ENCODE assay signal across 33 cellular contexts in genomic region chr12:98864363-98864762, GRCh38.
"Had no signal": no experiment of that assay in that cellular context is flagged by ENCODE, and none has a peak within 500 bp of the region (broad histone marks: within the 10 kb centered on the region; RNA-seq: fewer than 3 reads in every experiment).

No MANE protein-coding gene starts in this region.

- H3K36me3 ChIP-seq: esophagus squamous epithelium, gastroesophageal sphincter, heart right ventricle had no signal

- H3K4me1 ChIP-seq: body of pancreas, esophagus squamous epithelium, gastroesophageal sphincter, heart right ventricle had no signal

- H3K27me3 Mint-ChIP-seq: activated CD4-positive, alpha-beta T cell treated with anti-CD3 and anti-CD28 coated beads, Interleukin-2, amount 10 ng/mL, durations not matched to agents 7 days and 5 days; activated T-helper 17 cell treated with anti-CD3 and anti-CD28 coated beads, Interleukin-2, amount 50 U/mL, for 72 hours had no signal

- H3K4me1 Mint-ChIP-seq: activated CD4-positive, alpha-beta memory T cell treated with anti-CD3 and anti-CD28 coated beads, Interleukin-2, amount 10 ng/mL, durations not matched to agents 7 days and 5 days; activated CD4-positive, alpha-beta T cell treated with anti-CD3 and anti-CD28 coated beads, Interleukin-2, amount 10 ng/mL, durations not matched to agents 7 days and 5 days; activated T-helper 17 cell treated with anti-CD3 and anti-CD28 coated beads, Interleukin-2, amount 50 U/mL, for 72 hours; T-helper 17 cell had no signal

- H3K4me3 Mint-ChIP-seq: activated CD4-positive, alpha-beta memory T cell treated with anti-CD3 and anti-CD28 coated beads, Interleukin-2, amount 10 ng/mL, durations not matched to agents 7 days and 5 days; activated CD4-positive, alpha-beta T cell treated with anti-CD3 and anti-CD28 coated beads, Interleukin-2, amount 10 ng/mL, durations not matched to agents 7 days and 5 days; activated naive CD8-positive, alpha-beta T cell; activated T-cell treated with anti-CD3 and anti-CD28 coated beads, Interleukin-2, amount 50 U/mL, for 4 hours; activated T-helper 17 cell treated with anti-CD3 and anti-CD28 coated beads, Interleukin-2, amount 50 U/mL, for 72 hours; T-helper 17 cell; T-helper 2 cell treated with Interferon-gamma antibody and Interleukin-4, amounts not matched to agents 5 μg/mL and 100 μg/mL, for 36 hours had no signal

- FAIRE-seq: colon, endometrium, endothelial cell of umbilical vein had no signal

- H3K27ac Mint-ChIP-seq: activated CD4-positive, alpha-beta memory T cell treated with anti-CD3 and anti-CD28 coated beads, Interleukin-2, amount 10 ng/mL, durations not matched to agents 7 days and 5 days; activated CD4-positive, alpha-beta T cell treated with anti-CD3 and anti-CD28 coated beads, Interleukin-2, amount 10 ng/mL, durations not matched to agents 7 days and 5 days; activated naive CD8-positive, alpha-beta T cell; activated T-helper 17 cell treated with anti-CD3 and anti-CD28 coated beads, Interleukin-2, amount 50 U/mL, for 72 hours; T-helper 17 cell; T-helper 2 cell treated with Interferon-gamma antibody and Interleukin-4, amounts not matched to agents 5 μg/mL and 100 μg/mL, for 36 hours had no signal

- H3K4me3 ChIP-seq: body of pancreas, esophagus squamous epithelium, gastroesophageal sphincter, heart right ventricle had no signal

- DNase-seq: activated CD4-positive, alpha-beta memory T cell treated with anti-CD3 and anti-CD28 coated beads, Interleukin-2, amount 10 ng/mL, durations not matched to agents 7 days and 5 days; activated CD4-positive, alpha-beta T cell treated with anti-CD3 and anti-CD28 coated beads for 1 hour; activated CD4-positive, alpha-beta T cell treated with anti-CD3 and anti-CD28 coated beads for 4 hours; activated CD4-positive, alpha-beta T cell treated with anti-CD3 and anti-CD28 coated beads, Interleukin-2, amount 10 ng/mL, durations not matched to agents 7 days and 5 days; activated CD4-positive, alpha-beta T cell treated with anti-CD3 and anti-CD28 coated beads, Interleukin-2, amount 50 U/mL, for 4 hours; activated CD8-positive, alpha-beta memory T cell treated with anti-CD3 and anti-CD28 coated beads, Interleukin-2, amount 50 U/mL, for 48 hours; activated effector memory CD4-positive, alpha-beta T cell treated with Interleukin-2 at 50 U/mL for 16 hours; activated gamma-delta T cell treated with Interleukin-2 at 50 U/mL for 16 hours; activated naive CD4-positive, alpha-beta T cell treated with anti-CD3 and anti-CD28 coated beads, Interleukin-2, amount 50 U/mL, for 16 hours; activated naive CD4-positive, alpha-beta T cell treated with Interleukin-2 at 50 U/mL for 16 hours; activated T-cell treated with anti-CD3 and anti-CD28 coated beads for 4 hours; activated T-cell treated with anti-CD3 and anti-CD28 coated beads, Interleukin-2, amount 50 U/mL, for 4 hours; amniotic stem cell; aorta; body of pancreas; caudate nucleus; cortex of kidney; dermis blood vessel endothelial cell; effector CD8-positive, alpha-beta T cell; esophagus squamous epithelium; foreskin melanocyte; heart right ventricle; T-helper 1 cell; T-helper 17 cell; T1000 had no signal

- H3K9me3 Mint-ChIP-seq: activated CD4-positive, alpha-beta memory T cell treated with anti-CD3 and anti-CD28 coated beads, Interleukin-2, amount 10 ng/mL, durations not matched to agents 7 days and 5 days; activated CD4-positive, alpha-beta T cell treated with anti-CD3 and anti-CD28 coated beads, Interleukin-2, amount 10 ng/mL, durations not matched to agents 7 days and 5 days; activated T-cell treated with anti-CD3 and anti-CD28 coated beads, Interleukin-2, amount 50 U/mL, for 4 hours; T-helper 2 cell treated with Interferon-gamma antibody and Interleukin-4, amounts not matched to agents 5 μg/mL and 100 μg/mL, for 36 hours had no signal

- H3K27me3 ChIP-seq: body of pancreas, esophagus squamous epithelium, gastroesophageal sphincter had no signal

- H3K36me3 Mint-ChIP-seq: activated naive CD8-positive, alpha-beta T cell had no signal

- H3K27ac ChIP-seq: body of pancreas, epithelial cell of prostate, esophagus squamous epithelium, gastroesophageal sphincter, heart right ventricle had no signal

- H3K9me3 ChIP-seq: body of pancreas, esophagus squamous epithelium, gastroesophageal sphincter had no signal

- ATAC-seq: activated T-cell treated with anti-CD3 and anti-CD28 coated beads, Interleukin-2, amount 50 U/mL, for 4 hours; activated T-helper 17 cell treated with anti-CD3 and anti-CD28 coated beads, Interleukin-2, amount 50 U/mL, for 72 hours; body of pancreas; gastroesophageal sphincter; heart right ventricle; T-helper 17 cell had no signal
